In genomic region chr20:3812975-3813599, GRCh38 we compare ENCODE assay signal across 1 cellular context.
TF ChIP-seq lines count a peak whose summit lies in the region.

No MANE protein-coding gene starts in this region.

TF ChIP-seq in HepG2, 621 proteins besides CTCF, POLR2A, EP300 and RAD21 (continues in another document):
- TF ChIP-seq CSRNP1 (CRISPR knock-in tag; IDR thresholded peaks at IDR 0.05) = no peak
- no peak for TF ChIP-seq U2AF2 (IDR thresholded peaks at IDR 0.05; ENCODE audit: low read depth, low read length)
- TF ChIP-seq ZNF414 (CRISPR knock-in tag; IDR thresholded peaks at IDR 0.05) = no peak
- TF ChIP-seq NFAT5 (CRISPR knock-in tag; IDR thresholded peaks at IDR 0.05) = no peak
- no peak for TF ChIP-seq ZNF557 (CRISPR knock-in tag; IDR thresholded peaks at IDR 0.05)
- TF ChIP-seq HOXA3 (CRISPR knock-in tag; IDR thresholded peaks at IDR 0.05) = 0 out of 2 replicates have a peak, but pooled peaks have one; percentile 18
- no peak for TF ChIP-seq TOPORS (CRISPR knock-in tag; IDR thresholded peaks at IDR 0.05)
- TF ChIP-seq ZNF234 (CRISPR knock-in tag; conservative IDR thresholded peaks at IDR 0.05) = no peak
- TF ChIP-seq ZNF770 (CRISPR knock-in tag; IDR thresholded peaks at IDR 0.05) = peak; percentile 90
- no peak for TF ChIP-seq ZNF552 (CRISPR knock-in tag; IDR thresholded peaks at IDR 0.05; ENCODE audit: borderline replicate concordance)
- no peak for TF ChIP-seq CHD2 (IDR thresholded peaks at IDR 0.05; ENCODE audit: low read depth, low read length)
- TF ChIP-seq MED13 (CRISPR knock-in tag; IDR thresholded peaks at IDR 0.05) = no peak
- TF ChIP-seq TBX3 (IDR thresholded peaks at IDR 0.05; ENCODE audit: borderline replicate concordance) = no peak
- no peak for TF ChIP-seq SP2 (CRISPR knock-in tag; IDR thresholded peaks at IDR 0.05)
- TF ChIP-seq MXD1 (CRISPR knock-in tag; IDR thresholded peaks at IDR 0.05) = no peak
- TF ChIP-seq, protein P1, sequence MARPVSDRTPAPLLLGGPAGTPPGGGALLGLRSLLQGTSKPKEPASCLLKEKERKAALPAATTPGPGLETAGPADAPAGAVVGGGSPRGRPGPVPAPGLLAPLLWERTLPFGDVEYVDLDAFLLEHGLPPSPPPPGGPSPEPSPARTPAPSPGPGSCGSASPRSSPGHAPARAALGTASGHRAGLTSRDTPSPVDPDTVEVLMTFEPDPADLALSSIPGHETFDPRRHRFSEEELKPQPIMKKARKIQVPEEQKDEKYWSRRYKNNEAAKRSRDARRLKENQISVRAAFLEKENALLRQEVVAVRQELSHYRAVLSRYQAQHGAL (CRISPR knock-in tag; IDR thresholded peaks at IDR 0.05; ENCODE audit: not compliant biosample characterization) = no peak
- no peak for TF ChIP-seq JUNB (CRISPR knock-in tag; IDR thresholded peaks at IDR 0.05; ENCODE audit: borderline replicate concordance)
- no peak for TF ChIP-seq ZBTB46 (CRISPR knock-in tag; IDR thresholded peaks at IDR 0.05; ENCODE audit: borderline replicate concordance)
- TF ChIP-seq BHLHE40 (IDR thresholded peaks at IDR 0.05; ENCODE audit: low read length) = peak; percentile 41
- TF ChIP-seq ZNF263 (CRISPR knock-in tag; IDR thresholded peaks at IDR 0.05) = 0 out of 2 replicates have a peak, but pooled peaks have one; percentile 48
- TF ChIP-seq GTF2F1 (IDR thresholded peaks at IDR 0.05; ENCODE audit: low read length) = no peak
- TF ChIP-seq, protein P2, sequence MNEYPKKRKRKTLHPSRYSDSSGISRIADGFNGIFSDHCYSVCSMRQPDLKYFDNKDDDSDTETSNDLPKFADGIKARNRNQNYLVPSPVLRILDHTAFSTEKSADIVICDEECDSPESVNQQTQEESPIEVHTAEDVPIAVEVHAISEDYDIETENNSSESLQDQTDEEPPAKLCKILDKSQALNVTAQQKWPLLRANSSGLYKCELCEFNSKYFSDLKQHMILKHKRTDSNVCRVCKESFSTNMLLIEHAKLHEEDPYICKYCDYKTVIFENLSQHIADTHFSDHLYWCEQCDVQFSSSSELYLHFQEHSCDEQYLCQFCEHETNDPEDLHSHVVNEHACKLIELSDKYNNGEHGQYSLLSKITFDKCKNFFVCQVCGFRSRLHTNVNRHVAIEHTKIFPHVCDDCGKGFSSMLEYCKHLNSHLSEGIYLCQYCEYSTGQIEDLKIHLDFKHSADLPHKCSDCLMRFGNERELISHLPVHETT (CRISPR knock-in tag; conservative IDR thresholded peaks at IDR 0.05) = no peak
- TF ChIP-seq EED (CRISPR knock-in tag; IDR thresholded peaks at IDR 0.05) = no peak
- TF ChIP-seq, protein P3, sequence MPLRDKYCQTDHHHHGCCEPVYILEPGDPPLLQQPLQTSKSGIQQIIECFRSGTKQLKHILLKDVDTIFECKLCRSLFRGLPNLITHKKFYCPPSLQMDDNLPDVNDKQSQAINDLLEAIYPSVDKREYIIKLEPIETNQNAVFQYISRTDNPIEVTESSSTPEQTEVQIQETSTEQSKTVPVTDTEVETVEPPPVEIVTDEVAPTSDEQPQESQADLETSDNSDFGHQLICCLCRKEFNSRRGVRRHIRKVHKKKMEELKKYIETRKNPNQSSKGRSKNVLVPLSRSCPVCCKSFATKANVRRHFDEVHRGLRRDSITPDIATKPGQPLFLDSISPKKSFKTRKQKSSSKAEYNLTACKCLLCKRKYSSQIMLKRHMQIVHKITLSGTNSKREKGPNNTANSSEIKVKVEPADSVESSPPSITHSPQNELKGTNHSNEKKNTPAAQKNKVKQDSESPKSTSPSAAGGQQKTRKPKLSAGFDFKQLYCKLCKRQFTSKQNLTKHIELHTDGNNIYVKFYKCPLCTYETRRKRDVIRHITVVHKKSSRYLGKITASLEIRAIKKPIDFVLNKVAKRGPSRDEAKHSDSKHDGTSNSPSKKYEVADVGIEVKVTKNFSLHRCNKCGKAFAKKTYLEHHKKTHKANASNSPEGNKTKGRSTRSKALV (CRISPR knock-in tag; IDR thresholded peaks at IDR 0.05) = no peak
- TF ChIP-seq, protein P4, sequence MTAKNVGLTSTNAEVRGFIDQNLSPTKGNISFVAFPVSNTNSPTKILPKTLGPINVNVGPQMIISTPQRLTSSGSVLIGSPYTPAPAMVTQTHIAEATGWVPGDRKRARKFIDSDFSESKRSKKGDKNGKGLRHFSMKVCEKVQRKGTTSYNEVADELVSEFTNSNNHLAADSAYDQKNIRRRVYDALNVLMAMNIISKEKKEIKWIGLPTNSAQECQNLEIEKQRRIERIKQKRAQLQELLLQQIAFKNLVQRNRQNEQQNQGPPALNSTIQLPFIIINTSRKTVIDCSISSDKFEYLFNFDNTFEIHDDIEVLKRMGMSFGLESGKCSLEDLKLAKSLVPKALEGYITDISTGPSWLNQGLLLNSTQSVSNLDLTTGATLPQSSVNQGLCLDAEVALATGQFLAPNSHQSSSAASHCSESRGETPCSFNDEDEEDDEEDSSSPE (CRISPR knock-in tag; IDR thresholded peaks at IDR 0.05) = no peak
- TF ChIP-seq ZMYM3 (CRISPR knock-in tag; IDR thresholded peaks at IDR 0.05) = peak; percentile 81
- TF ChIP-seq TCF12 (IDR thresholded peaks at IDR 0.05) = no peak
- TF ChIP-seq TCF12 (CRISPR knock-in tag; IDR thresholded peaks at IDR 0.05) = peak; percentile 48; the same call in 1 of the 2 replicates
- no peak for TF ChIP-seq RBM39 (IDR thresholded peaks at IDR 0.05; ENCODE audit: low read depth, low read length, poor library complexity, severe bottlenecking)
- no peak for TF ChIP-seq RELA (CRISPR knock-in tag; IDR thresholded peaks at IDR 0.05)
- TF ChIP-seq MEIS2 (CRISPR knock-in tag; IDR thresholded peaks at IDR 0.05) = no peak
- no peak for TF ChIP-seq NCOR1 (IDR thresholded peaks at IDR 0.05; ENCODE audit: borderline replicate concordance, low read length)
- no peak for TF ChIP-seq ZNF747 (CRISPR knock-in tag; IDR thresholded peaks at IDR 0.05; ENCODE audit: borderline replicate concordance)
- no peak for TF ChIP-seq TMF1 (CRISPR knock-in tag; IDR thresholded peaks at IDR 0.05; ENCODE audit: low read depth)
- TF ChIP-seq CEBPG (CRISPR knock-in tag; IDR thresholded peaks at IDR 0.05) = peak; percentile 43
- no peak for TF ChIP-seq MIXL1 (CRISPR knock-in tag; IDR thresholded peaks at IDR 0.05)
- no peak for TF ChIP-seq HES4 (CRISPR knock-in tag; IDR thresholded peaks at IDR 0.05; ENCODE audit: borderline replicate concordance)
- no peak for TF ChIP-seq ZNF382 (CRISPR knock-in tag; IDR thresholded peaks at IDR 0.05; ENCODE audit: borderline replicate concordance)
- TF ChIP-seq, protein P5, sequence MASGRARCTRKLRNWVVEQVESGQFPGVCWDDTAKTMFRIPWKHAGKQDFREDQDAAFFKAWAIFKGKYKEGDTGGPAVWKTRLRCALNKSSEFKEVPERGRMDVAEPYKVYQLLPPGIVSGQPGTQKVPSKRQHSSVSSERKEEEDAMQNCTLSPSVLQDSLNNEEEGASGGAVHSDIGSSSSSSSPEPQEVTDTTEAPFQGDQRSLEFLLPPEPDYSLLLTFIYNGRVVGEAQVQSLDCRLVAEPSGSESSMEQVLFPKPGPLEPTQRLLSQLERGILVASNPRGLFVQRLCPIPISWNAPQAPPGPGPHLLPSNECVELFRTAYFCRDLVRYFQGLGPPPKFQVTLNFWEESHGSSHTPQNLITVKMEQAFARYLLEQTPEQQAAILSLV (CRISPR knock-in tag; IDR thresholded peaks at IDR 0.05; ENCODE audit: borderline replicate concordance) = peak; percentile 30; the same call in 1 of the 2 replicates
- 0 out of 2 replicates have a peak, but pooled peaks have one; percentile 11 for TF ChIP-seq MYC (CRISPR knock-in tag; IDR thresholded peaks at IDR 0.05; ENCODE audit: borderline replicate concordance)
- no peak for TF ChIP-seq ZBTB20 (CRISPR knock-in tag; IDR thresholded peaks at IDR 0.05; ENCODE audit: borderline replicate concordance, low read depth)
- peak; percentile 58; the same call in 1 of the 2 replicates for TF ChIP-seq TRAFD1 (CRISPR knock-in tag; IDR thresholded peaks at IDR 0.05; ENCODE audit: borderline replicate concordance)
